31 cellular contexts compared by ENCODE assay signal in the genomic region with DNA sequence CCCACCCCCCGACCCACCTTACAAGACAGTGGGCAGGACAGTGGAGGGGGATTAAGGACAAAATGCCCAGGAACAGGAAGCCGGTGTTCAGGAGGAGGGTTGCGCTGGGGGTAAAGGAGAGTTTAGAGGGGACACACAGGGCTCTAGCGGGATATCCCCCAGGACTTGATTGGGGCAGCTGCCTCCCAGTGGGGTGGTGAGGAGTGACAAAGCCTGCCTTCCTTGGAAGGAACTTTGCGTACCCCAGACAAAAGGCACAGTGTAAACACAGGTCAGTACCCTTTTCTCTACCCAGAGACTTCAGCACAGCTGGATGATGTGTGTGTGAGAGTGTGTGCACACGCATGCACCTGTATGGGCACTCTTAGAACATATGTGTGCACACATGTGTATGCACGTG.
"Had no signal": no experiment of that assay in that cellular context is flagged by ENCODE, and none has a peak within 500 bp of the region (broad histone marks: within the 10 kb centered on the region; RNA-seq: fewer than 3 reads in every experiment).

No MANE protein-coding gene starts in this region.

- H3K27me3 ChIP-seq: MG63, SJSA1 had no signal

- H3K36me3 ChIP-seq: MG63, SJSA1 had no signal

- H3K27me3 Mint-ChIP-seq: activated CD4-positive, alpha-beta T cell treated with anti-CD3 and anti-CD28 coated beads for 36 hours; activated CD4-positive, alpha-beta T cell treated with anti-CD3 and anti-CD28 coated beads, Interleukin-2, amount 10 ng/mL, durations not matched to agents 7 days and 5 days; activated naive CD8-positive, alpha-beta T cell; activated naive CD8-positive, alpha-beta T cell treated with anti-CD3 and anti-CD28 coated beads, Interleukin-2, amount 50 U/mL, for 24 hours had no signal

- H3K27ac Mint-ChIP-seq: activated CD4-positive, alpha-beta T cell treated with anti-CD3 and anti-CD28 coated beads for 36 hours; activated CD4-positive, alpha-beta T cell treated with anti-CD3 and anti-CD28 coated beads, Interleukin-2, amount 10 ng/mL, durations not matched to agents 7 days and 5 days; activated CD8-positive, alpha-beta T cell treated with anti-CD3 and anti-CD28 coated beads, Interleukin-2, amount 10 ng/mL, durations not matched to agents 7 days and 5 days; activated naive CD4-positive, alpha-beta T cell treated with anti-CD3 and anti-CD28 coated beads, Interleukin-2, amount 10 ng/mL, durations not matched to agents 7 days and 5 days; activated naive CD8-positive, alpha-beta T cell; activated naive CD8-positive, alpha-beta T cell treated with anti-CD3 and anti-CD28 coated beads, Interleukin-2, amount 50 U/mL, for 24 hours; activated T-helper 1 cell treated with anti-CD3 and anti-CD28 coated beads, Interleukin-12 subunit alpha, Interleukin-12 subunit beta, Interleukin-2, Interleukin-4 antibody, amounts not matched to agents 30 ng/mL and 10 ng/mL and 1 ng/mL, durations not matched to agents 14 hours and 24 hours and 36 hours; T-helper 1 cell treated with Interleukin-12 subunit alpha and Interleukin-12 subunit beta and Interleukin-4 antibody, amounts not matched to agents 30 μg/mL and 1 μg/mL, for 36 hours; T-helper 2 cell treated with Interferon-gamma antibody and Interleukin-4, amounts not matched to agents 5 μg/mL and 100 μg/mL, for 36 hours had no signal

- ATAC-seq: activated CD4-positive, alpha-beta T cell treated with anti-CD3 and anti-CD28 coated beads for 36 hours; activated CD4-positive, CD25-positive, alpha-beta regulatory T cell treated with anti-CD3 and anti-CD28 coated beads, Interleukin-2, amount 50 U/mL, for 24 hours; activated CD8-positive, alpha-beta T cell treated with anti-CD3 and anti-CD28 coated beads, Interleukin-2, amount 10 ng/mL, durations not matched to agents 7 days and 5 days; activated naive CD8-positive, alpha-beta T cell treated with anti-CD3 and anti-CD28 coated beads, Interleukin-2, amount 50 U/mL, for 24 hours; activated T-cell treated with anti-CD3 and anti-CD28 coated beads, Interleukin-2, amount 50 U/mL, for 4 hours had no signal

- H3K4me3 Mint-ChIP-seq: activated CD4-positive, alpha-beta T cell treated with anti-CD3 and anti-CD28 coated beads for 36 hours; activated CD4-positive, alpha-beta T cell treated with anti-CD3 and anti-CD28 coated beads, Interleukin-2, amount 10 ng/mL, durations not matched to agents 7 days and 5 days; activated CD8-positive, alpha-beta T cell treated with anti-CD3 and anti-CD28 coated beads, Interleukin-2, amount 10 ng/mL, durations not matched to agents 7 days and 5 days; activated naive CD4-positive, alpha-beta T cell treated with anti-CD3 and anti-CD28 coated beads, Interleukin-2, amount 10 ng/mL, durations not matched to agents 7 days and 5 days; activated naive CD8-positive, alpha-beta T cell; activated naive CD8-positive, alpha-beta T cell treated with anti-CD3 and anti-CD28 coated beads, Interleukin-2, amount 50 U/mL, for 24 hours; activated T-cell treated with anti-CD3 and anti-CD28 coated beads, Interleukin-2, amount 50 U/mL, for 4 hours; activated T-helper 1 cell treated with anti-CD3 and anti-CD28 coated beads, Interleukin-12 subunit alpha, Interleukin-12 subunit beta, Interleukin-2, Interleukin-4 antibody, amounts not matched to agents 30 ng/mL and 10 ng/mL and 1 ng/mL, durations not matched to agents 14 hours and 24 hours and 36 hours; brain; T-helper 1 cell treated with Interleukin-12 subunit alpha and Interleukin-12 subunit beta and Interleukin-4 antibody, amounts not matched to agents 30 μg/mL and 1 μg/mL, for 36 hours; T-helper 2 cell treated with Interferon-gamma antibody and Interleukin-4, amounts not matched to agents 5 μg/mL and 100 μg/mL, for 36 hours had no signal

- H3K9me3 Mint-ChIP-seq: activated CD4-positive, alpha-beta T cell treated with anti-CD3 and anti-CD28 coated beads, Interleukin-2, amount 10 ng/mL, durations not matched to agents 7 days and 5 days; activated naive CD4-positive, alpha-beta T cell treated with anti-CD3 and anti-CD28 coated beads, Interleukin-2, amount 10 ng/mL, durations not matched to agents 7 days and 5 days; activated naive CD8-positive, alpha-beta T cell treated with anti-CD3 and anti-CD28 coated beads, Interleukin-2, amount 50 U/mL, for 24 hours; activated T-cell treated with anti-CD3 and anti-CD28 coated beads, Interleukin-2, amount 50 U/mL, for 4 hours; activated T-helper 1 cell treated with anti-CD3 and anti-CD28 coated beads, Interleukin-12 subunit alpha, Interleukin-12 subunit beta, Interleukin-2, Interleukin-4 antibody, amounts not matched to agents 30 ng/mL and 10 ng/mL and 1 ng/mL, durations not matched to agents 14 hours and 24 hours and 36 hours; brain; T-helper 1 cell treated with Interleukin-12 subunit alpha and Interleukin-12 subunit beta and Interleukin-4 antibody, amounts not matched to agents 30 μg/mL and 1 μg/mL, for 36 hours; T-helper 2 cell treated with Interferon-gamma antibody and Interleukin-4, amounts not matched to agents 5 μg/mL and 100 μg/mL, for 36 hours had no signal

- H3K4me2 ChIP-seq: SK-N-SH had no signal

- H3K9ac ChIP-seq: SK-N-SH had no signal

- H3K9me3 ChIP-seq: SK-N-SH had no signal

- DNase-seq: activated CD4-positive, alpha-beta T cell treated with anti-CD3 and anti-CD28 coated beads for 36 hours; activated CD4-positive, alpha-beta T cell treated with anti-CD3 and anti-CD28 coated beads, Interleukin-2, amount 10 ng/mL, durations not matched to agents 7 days and 5 days; activated CD4-positive, alpha-beta T cell treated with anti-CD3 and anti-CD28 coated beads, Interleukin-2, amount 50 U/mL, for 48 hours; activated CD8-positive, alpha-beta T cell treated with anti-CD3 and anti-CD28 coated beads, Interleukin-2, amount 10 ng/mL, durations not matched to agents 7 days and 5 days; activated gamma-delta T cell treated with Interleukin-2 at 50 U/mL for 16 hours; activated naive CD4-positive, alpha-beta T cell treated with anti-CD3 and anti-CD28 coated beads, Interleukin-2, amount 10 ng/mL, durations not matched to agents 7 days and 5 days; activated naive CD8-positive, alpha-beta T cell treated with anti-CD3 and anti-CD28 coated beads, Interleukin-2, amount 50 U/mL, for 24 hours; activated T-cell treated with anti-CD3 and anti-CD28 coated beads, Interleukin-2, amount 50 U/mL, for 4 hours; anterior cingulate cortex; central memory CD4-positive, alpha-beta T cell; Karpas-422; MG63; NCI-H1048; NCI-H1105 treated with DMSO at 0.1 percent for 48 hours; NCI-H1436; NCI-H1694; NCI-H1930; NCI-H2081 treated with DMSO at 0.1 percent for 48 hours; NCI-H510A; NCI-H526; NCI-H748 treated with DMSO at 0.1 percent for 48 hours; NK-92 treated with Interleukin-12 subunit alpha and Interleukin-12 subunit beta, amount 100 ng/mL, for 24 hours; SHP77 treated with DMSO at 0.1 percent for 48 hours; SK-N-SH had no signal

- H3K36me3 Mint-ChIP-seq: activated naive CD4-positive, alpha-beta T cell treated with anti-CD3 and anti-CD28 coated beads, Interleukin-2, amount 10 ng/mL, durations not matched to agents 7 days and 5 days; brain had no signal

- H3K4me3 ChIP-seq: MG63, SJSA1 had no signal

- H3K27ac ChIP-seq: SJSA1 had no signal

- H3K4me1 Mint-ChIP-seq: activated CD4-positive, alpha-beta T cell treated with anti-CD3 and anti-CD28 coated beads for 36 hours; activated CD4-positive, alpha-beta T cell treated with anti-CD3 and anti-CD28 coated beads, Interleukin-2, amount 10 ng/mL, durations not matched to agents 7 days and 5 days; activated naive CD4-positive, alpha-beta T cell treated with anti-CD3 and anti-CD28 coated beads, Interleukin-2, amount 10 ng/mL, durations not matched to agents 7 days and 5 days; activated naive CD8-positive, alpha-beta T cell treated with anti-CD3 and anti-CD28 coated beads, Interleukin-2, amount 50 U/mL, for 24 hours had no signal
